ENCODE assay signal across 16 cellular contexts in the genomic region with DNA sequence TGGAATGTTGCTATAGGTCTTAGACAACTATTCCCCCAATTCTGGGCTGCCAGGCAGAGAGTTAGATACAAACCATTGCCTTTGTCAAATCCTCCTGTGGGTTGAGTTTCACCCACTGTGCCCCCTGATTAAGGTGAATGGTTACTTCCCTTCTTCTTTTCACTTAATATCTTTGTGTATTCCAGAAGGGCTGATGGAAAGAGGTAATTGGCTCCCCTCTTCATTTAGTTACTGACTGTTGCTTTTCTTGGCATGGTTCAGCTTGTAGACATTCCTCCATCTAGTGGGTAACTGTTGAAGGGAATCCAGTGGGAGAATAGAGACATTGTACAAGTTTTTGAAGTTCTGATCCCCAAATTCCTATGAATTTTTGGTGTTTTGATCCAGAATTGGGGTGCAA. TPM values are rescaled to one million over a fixed set of nuclear protein-coding genes. Genes with fewer than 3 reads are reported as not detected.
A peak's percentile ranks its signal among the peaks of the same experiment; 100 is the strongest.
DNase-seq lines count a peak whose midpoint lies in the region; ATAC-seq, FAIRE-seq and TF ChIP-seq lines count a peak whose summit lies in the region.
"Had no signal": no experiment of that assay in that cellular context is flagged by ENCODE, and none has a peak within 500 bp of the region (broad histone marks: within the 10 kb centered on the region; RNA-seq: fewer than 3 reads in every experiment).

No MANE protein-coding gene starts in this region.

- no peak for ATAC-seq in GM19035 (IDR thresholded peaks at IDR 0.05; ENCODE audit: unreplicated experiment)
- ATAC-seq: heart right ventricle had no signal

- H3K27me3 ChIP-seq in HUES48 (ENCODE audit: control insufficient read depth, insufficient read depth, low read length) (no peaks in the 10 kb centered on the region), H1 (replicated peaks in 1 of 4; ENCODE audit: control insufficient read depth in 3 of 4, extremely low read depth in 1 of 4, insufficient read depth in 3 of 4, low read length in 3 of 4) (no peaks in the 10 kb centered on the region)
- H3K27me3 ChIP-seq: ascending aorta; BLaER1 treated with 17β-estradiol and CSF1 and Interleukin-3, amounts not matched to agents 10 nM and 100 nM; heart right ventricle had no signal

- peaks cover 73% of the 10 kb centered on the region for H3K4me1 ChIP-seq in HUES48 (ENCODE audit: control insufficient read depth, insufficient read depth, low read length)
- H3K4me1 ChIP-seq in H1 (replicated peaks in 1 of 4; ENCODE audit: control insufficient read depth in 3 of 4, insufficient read depth in 4 of 4, low read length in 3 of 4): peaks cover 14 to 34% (median 26%) of the 10 kb centered on the region in 4 experiments; a peak in 6 of 7 replicates

- H4K5ac ChIP-seq in H1 (ENCODE audit: insufficient read length, low read depth, low read length): no peak overlapping the region

- H3K14ac ChIP-seq in H1 (ENCODE audit: insufficient read length): no peak overlapping the region

- H4K8ac ChIP-seq in H1 (ENCODE audit: extremely low read depth, insufficient read depth, low read length): no peak overlapping the region

- no peak overlapping the region for H2BK5ac ChIP-seq in H1 (ENCODE audit: low read depth, low read length)

- DNase-seq in AG09309 (ENCODE audit: low read depth) (no peak), H1 (ENCODE audit: low read depth in 1 of 2, low spot score in 2 of 2) (no peak), myocyte (ENCODE audit: low read depth) (peak; percentile 45), SKM-1 treated with dmso at 0.1 percent for 144 hours (lab: John Stamatoyannopoulos, UW; ENCODE audit: unreplicated experiment) (no peak), Ammon's horn (ENCODE audit: low spot score) (no peak), NCI-H82 (lab: John Stamatoyannopoulos, UW) (no peak)
- DNase-seq: GF-D8; heart right ventricle; occipital lobe; stimulated activated CD8-positive, alpha-beta memory T cell treated with anti-CD3 and anti-CD28 coated beads, Interleukin-4, amount 100 ng/mL, for 48 hours had no signal

- CTCF ChIA-PET in H1 (lab: Charles Lee; ENCODE audit: partially characterized antibody): interaction anchor here (0.7 to 9.5 kb wide), 5 partner anchors 10 to 240 kb away, joined by 3 to 97 read pairs (median 35); no protein-coding TSS in a partner anchor

- H3K4me3 ChIP-seq in AG09309 (ENCODE audit: control insufficient read depth, low read depth, low read length) (no peak overlapping the region), HUES48 (ENCODE audit: low read depth, low read length) (peak overlapping the region; percentile 50; the same call in 1 of the 2 replicates), H1 (ENCODE audit: extremely low read depth in 1 of 4, insufficient read depth in 2 of 4, low read depth in 3 of 4, low read length in 4 of 4) (no peak overlapping the region)
- H3K4me3 ChIP-seq: ascending aorta; BLaER1 treated with 17β-estradiol and CSF1 and Interleukin-3, amounts not matched to agents 10 nM and 100 nM; heart right ventricle had no signal

- TF ChIP-seq EP300 in H1 (IDR thresholded peaks at IDR 0.05; ENCODE audit: borderline replicate concordance in 1 of 2, low read depth in 2 of 2, low read length in 2 of 2): no peak

- H3K27ac ChIP-seq in HUES48 (ENCODE audit: low read depth, low read length): peak overlapping the region; percentile 93
- no peak overlapping the region for H3K27ac ChIP-seq in H1 (ENCODE audit: low read depth, low read length)
- H3K27ac ChIP-seq: ascending aorta; BLaER1 treated with 17β-estradiol and CSF1 and Interleukin-3, amounts not matched to agents 10 nM and 100 nM had no signal

- H3K79me2 ChIP-seq in H1 (ENCODE audit: control insufficient read depth in 1 of 2, insufficient read depth in 2 of 2, low read length in 2 of 2): peaks cover 25 to 92% of the 10 kb centered on the region in 2 experiments

- no peaks in the 10 kb centered on the region for H3K9me3 ChIP-seq in HUES48 (ENCODE audit: control insufficient read depth, insufficient read depth, low read length)
- H3K9me3 ChIP-seq in H1 (ENCODE audit: insufficient read depth in 2 of 2, low read depth in 1 of 2, low read length in 1 of 2): no peaks in the 10 kb centered on the region
- H3K9me3 ChIP-seq: ascending aorta; BLaER1 treated with 17β-estradiol and CSF1 and Interleukin-3, amounts not matched to agents 10 nM and 100 nM; heart right ventricle had no signal

- POLR2A ChIA-PET in H1 (lab: Charles Lee; ENCODE audit: partially characterized antibody): interaction anchor here (1.0 to 4.0 kb wide), 5 partner anchors 10 to 54 kb away, joined by 3 to 40 read pairs (median 8); no protein-coding TSS in a partner anchor

- H3K9ac ChIP-seq in HUES48 (ENCODE audit: low read depth, low read length) (no peak overlapping the region), H1 (replicated peaks in 1 of 4; ENCODE audit: extremely low read depth in 1 of 4, low read depth in 3 of 4, low read length in 3 of 4) (no peak overlapping the region)
- H3K9ac ChIP-seq: BLaER1 treated with 17β-estradiol and CSF1 and Interleukin-3, amounts not matched to agents 10 nM and 100 nM had no signal

- H3K56ac ChIP-seq in H1 (replicated peaks; ENCODE audit: insufficient read length, low read depth, low read length): peak overlapping the region; percentile 21

- H3K79me1 ChIP-seq in H1 (ENCODE audit: low read depth, low read length): peaks cover 6% of the 10 kb centered on the region

- H4K91ac ChIP-seq in H1 (replicated peaks; ENCODE audit: insufficient read length, low read length): no peak overlapping the region

- no peak for FAIRE-seq in H1 (lab: Jason Lieb, UNC)
- FAIRE-seq: endometrium, urothelium cell line had no signal

- no peak overlapping the region for H2BK120ac ChIP-seq in H1 (replicated peaks; ENCODE audit: low read depth, low read length)

- no peak overlapping the region for H2BK20ac ChIP-seq in H1 (ENCODE audit: low read length)

- H3K36me3 ChIP-seq in HUES48 (ENCODE audit: control insufficient read depth, insufficient read depth, low read length) (no peaks in the 10 kb centered on the region), H1 (ENCODE audit: control insufficient read depth in 2 of 4, insufficient read depth in 4 of 4, low read length in 3 of 4) (no peaks in the 10 kb centered on the region)
- H3K36me3 ChIP-seq: ascending aorta, heart right ventricle had no signal

- H4K20me1 ChIP-seq in H1 (replicated peaks in 1 of 2; ENCODE audit: control insufficient read depth in 1 of 2, insufficient read depth in 2 of 2, low read length in 2 of 2): peaks cover 4 to 23% of the 10 kb centered on the region in 2 experiments

- H3K18ac ChIP-seq in H1 (ENCODE audit: extremely low read depth, low read length): no peak overlapping the region; the same call in 1 of the 2 replicates

- TF ChIP-seq POLR2A in H1 (IDR thresholded peaks at IDR 0.05; ENCODE audit: control extremely low read depth in 1 of 2, low read depth in 2 of 2, low read length in 2 of 2): no peak

- H3K4ac ChIP-seq in H1 (replicated peaks; ENCODE audit: insufficient read length, low read depth, low read length): peak overlapping the region; percentile 14

- H2AK5ac ChIP-seq in H1 (ENCODE audit: low read depth, low read length): no peak overlapping the region

- TF ChIP-seq CTCF in AG09309 (IDR thresholded peaks at IDR 0.05; ENCODE audit: control insufficient read depth, insufficient read depth, low read depth, low read length, missing control alignments) (peak; percentile 29), H1 (IDR thresholded peaks at IDR 0.05; ENCODE audit: control extremely low read depth in 1 of 3, insufficient read depth in 1 of 3, low read depth in 1 of 3, low read length in 3 of 3) (no peak)

- TF ChIP-seq RAD21 in H1 (IDR thresholded peaks at IDR 0.05 in 1 of 2, conservative IDR thresholded peaks at IDR 0.05 in 1 of 2; ENCODE audit: low read depth in 2 of 2, low read length in 2 of 2): no peak

- H2AFZ ChIP-seq in H1 (ENCODE audit: low read length): no peak overlapping the region

- peaks cover 10% of the 10 kb centered on the region for H3K23me2 ChIP-seq in H1 (ENCODE audit: low read depth, low read length)

- H2BK12ac ChIP-seq in H1 (ENCODE audit: low read depth, low read length): no peak overlapping the region

- H3K23ac ChIP-seq in H1 (ENCODE audit: insufficient read length): no peak overlapping the region

- H3K4me2 ChIP-seq in H1 (ENCODE audit: insufficient read depth in 1 of 2, low read depth in 2 of 2, low read length in 2 of 2): peak overlapping the region in 1 of 2 experiments; percentile 77; a peak in 2 of 4 replicates

- no peak overlapping the region for H2BK15ac ChIP-seq in H1 (ENCODE audit: low read length)

TF ChIP-seq in H1, 55 proteins besides CTCF, POLR2A, EP300 and RAD21 (continues in another document):
- TF ChIP-seq JUND (IDR thresholded peaks at IDR 0.05; ENCODE audit: low read length) (no peak), KDM4A (IDR thresholded peaks at IDR 0.05; ENCODE audit: low read depth, low read length, severe bottlenecking) (no peak), ASH2L (IDR thresholded peaks at IDR 0.05; ENCODE audit: low read length) (no peak), SP2 (IDR thresholded peaks at IDR 0.05; ENCODE audit: low read length) (no peak), TAF7 (optimal IDR thresholded peaks at IDR 0.05; ENCODE audit: borderline replicate concordance, low read depth, low read length) (no peak), POU5F1 (IDR thresholded peaks at IDR 0.05; ENCODE audit: low read depth, low read length) (no peak), YY1 (IDR thresholded peaks at IDR 0.05; ENCODE audit: low read depth, low read length) (no peak), CTBP2 (IDR thresholded peaks at IDR 0.05; ENCODE audit: borderline replicate concordance, insufficient read depth, insufficient read length, low read length) (no peak), PHF8 (conservative IDR thresholded peaks at IDR 0.05; ENCODE audit: low read depth, low read length) (no peak), RNF2 (IDR thresholded peaks at IDR 0.05; ENCODE audit: borderline replicate concordance, low read depth, low read length, missing control alignments, poor library complexity, severe bottlenecking) (no peak), CHD1 (IDR thresholded peaks at IDR 0.05; ENCODE audit: low read depth, low read length) (no peak)

RNA-seq across cellular contexts. Expression of a gene that starts 43.8 kb away (rescaled TPM):
- 261 and 285 TPM in 2 replicates for total RNA-seq in H1 (2021; fragmentation: NEBNext Ultra II Directional; extraction: Animal tissue kit (Norgen Biotek cat#: 25700))
- 57.6 and 59.8 TPM in 2 replicates for polyA plus RNA-seq in H1 (2011; rRNA removed)
- polyA plus RNA-seq in H1 (2011; cell fraction: cytosol; rRNA removed): 58.6 TPM
- 249 TPM for polyA plus RNA-seq in H1 (2011; cell fraction: nucleus; rRNA removed)
- polyA plus RNA-seq in H1 (2012, experiment 1 of 2): 118 to 148 TPM (median 133 TPM) in 4 replicates
- 7.3 TPM for polyA plus RNA-seq in H1 (2012, experiment 2 of 2)
- polyA plus RNA-seq in H1 (2013, experiment 1 of 2): 141 TPM
- polyA plus RNA-seq in H1 (2013, experiment 2 of 2): 133 TPM
- 265 and 314 TPM in 2 replicates for polyA minus RNA-seq in H1 (2011; rRNA and poly(A)+ RNA removed)
- 150 TPM for polyA minus RNA-seq in H1 (2011; cell fraction: cytosol; rRNA and poly(A)+ RNA removed)
- polyA minus RNA-seq in H1 (2011; cell fraction: nucleus; rRNA and poly(A)+ RNA removed): 618 TPM
- total RNA-seq in myocyte: 803 and 838 TPM in 2 replicates
- 293 TPM for polyA plus RNA-seq in myocyte (2012)
